ENCODE assay signal across 1 cellular context in the genomic region with DNA sequence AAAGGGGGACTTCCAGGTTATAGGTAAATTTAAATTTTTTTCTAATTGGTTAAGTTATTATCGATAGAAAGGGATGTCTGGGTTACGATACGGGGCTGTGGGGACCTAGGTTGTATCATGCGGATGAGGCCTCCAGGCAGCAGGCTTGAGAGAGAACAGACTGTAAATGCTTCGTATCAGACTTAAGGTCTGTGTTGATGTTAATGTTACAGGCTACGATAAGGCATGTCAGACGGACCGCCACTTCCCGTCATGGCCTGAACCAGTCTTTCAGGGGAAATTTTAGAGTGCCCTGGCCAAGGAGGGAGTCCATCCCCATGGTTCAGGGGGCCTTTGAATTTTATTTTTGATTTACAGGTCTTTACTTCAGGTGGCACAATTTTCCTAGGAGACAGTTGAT.
TF ChIP-seq lines count a peak whose summit lies in the region.

No MANE protein-coding gene starts in this region.

TF ChIP-seq in K562, 482 proteins besides CTCF, POLR2A, EP300 and RAD21 (continued from another document):
- TF ChIP-seq, protein P1, sequence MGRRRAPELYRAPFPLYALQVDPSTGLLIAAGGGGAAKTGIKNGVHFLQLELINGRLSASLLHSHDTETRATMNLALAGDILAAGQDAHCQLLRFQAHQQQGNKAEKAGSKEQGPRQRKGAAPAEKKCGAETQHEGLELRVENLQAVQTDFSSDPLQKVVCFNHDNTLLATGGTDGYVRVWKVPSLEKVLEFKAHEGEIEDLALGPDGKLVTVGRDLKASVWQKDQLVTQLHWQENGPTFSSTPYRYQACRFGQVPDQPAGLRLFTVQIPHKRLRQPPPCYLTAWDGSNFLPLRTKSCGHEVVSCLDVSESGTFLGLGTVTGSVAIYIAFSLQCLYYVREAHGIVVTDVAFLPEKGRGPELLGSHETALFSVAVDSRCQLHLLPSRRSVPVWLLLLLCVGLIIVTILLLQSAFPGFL (CRISPR knock-in tag; IDR thresholded peaks at IDR 0.05) = no peak
- TF ChIP-seq ARID1B (IDR thresholded peaks at IDR 0.05) (peak; percentile 35; the same call in 1 of the 2 replicates), NCOR1 (IDR thresholded peaks at IDR 0.05) (0 out of 2 replicates have a peak, but pooled peaks have one; percentile 10), U2AF2 (optimal IDR thresholded peaks at IDR 0.05; ENCODE audit: low read depth, low read length) (no peak), CBFA2T2 (conservative IDR thresholded peaks at IDR 0.05) (peak; percentile 56), MCM7 (IDR thresholded peaks at IDR 0.05) (no peak), ZFX (CRISPR knock-in tag; IDR thresholded peaks at IDR 0.05) (peak; percentile 14; the same call in 1 of the 2 replicates), TSC22D4 (tag; IDR thresholded peaks at IDR 0.05) (no peak), TAL1 (IDR thresholded peaks at IDR 0.05) (peak; percentile 49; the same call in 1 of the 2 replicates), SMAD4 (CRISPR knock-in tag; conservative IDR thresholded peaks at IDR 0.05) (peak; percentile 64), MAZ (CRISPR knock-in tag; conservative IDR thresholded peaks at IDR 0.05 in 1 of 2, IDR thresholded peaks at IDR 0.05 in 1 of 2) (0 out of 4 replicates have a peak, but pooled peaks of 1 of the 2 experiments have one; percentile 18), POU5F1 (IDR thresholded peaks at IDR 0.05; ENCODE audit: borderline replicate concordance, low read depth, low read length, partially characterized antibody) (no peak), PHF8 (IDR thresholded peaks at IDR 0.05; ENCODE audit: borderline replicate concordance, low read length) (no peak), ZNF175 (CRISPR knock-in tag; IDR thresholded peaks at IDR 0.05; ENCODE audit: low read depth) (0 out of 2 replicates have a peak, but pooled peaks have one; percentile 35), HNRNPUL1 (IDR thresholded peaks at IDR 0.05; ENCODE audit: low read length) (no peak), ETS2 (tag; IDR thresholded peaks at IDR 0.05; ENCODE audit: borderline replicate concordance, poor library complexity, severe bottlenecking) (no peak), CSDE1 (IDR thresholded peaks at IDR 0.05) (no peak), RBM22 (IDR thresholded peaks at IDR 0.05; ENCODE audit: low read depth, low read length, poor library complexity, severe bottlenecking) (no peak), ZNF764 (CRISPR knock-in tag; IDR thresholded peaks at IDR 0.05; ENCODE audit: low read depth) (no peak), NUFIP1 (IDR thresholded peaks at IDR 0.05; ENCODE audit: partially characterized antibody) (no peak), KLF16 (IDR thresholded peaks at IDR 0.05) (no peak), PTBP1 (IDR thresholded peaks at IDR 0.05; ENCODE audit: low read depth, low read length) (no peak), CBFA2T3 (IDR thresholded peaks at IDR 0.05) (peak; percentile 64), TEAD4 (IDR thresholded peaks at IDR 0.05; ENCODE audit: low read length) (peak; percentile 77), TEAD4 (CRISPR knock-in tag; IDR thresholded peaks at IDR 0.05; ENCODE audit: borderline replicate concordance) (no peak)
- TF ChIP-seq, protein P2, sequence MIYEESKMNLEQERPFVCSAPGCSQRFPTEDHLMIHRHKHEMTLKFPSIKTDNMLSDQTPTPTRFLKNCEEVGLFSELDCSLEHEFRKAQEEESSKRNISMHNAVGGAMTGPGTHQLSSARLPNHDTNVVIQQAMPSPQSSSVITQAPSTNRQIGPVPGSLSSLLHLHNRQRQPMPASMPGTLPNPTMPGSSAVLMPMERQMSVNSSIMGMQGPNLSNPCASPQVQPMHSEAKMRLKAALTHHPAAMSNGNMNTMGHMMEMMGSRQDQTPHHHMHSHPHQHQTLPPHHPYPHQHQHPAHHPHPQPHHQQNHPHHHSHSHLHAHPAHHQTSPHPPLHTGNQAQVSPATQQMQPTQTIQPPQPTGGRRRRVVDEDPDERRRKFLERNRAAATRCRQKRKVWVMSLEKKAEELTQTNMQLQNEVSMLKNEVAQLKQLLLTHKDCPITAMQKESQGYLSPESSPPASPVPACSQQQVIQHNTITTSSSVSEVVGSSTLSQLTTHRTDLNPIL (CRISPR knock-in tag; IDR thresholded peaks at IDR 0.05) = no peak
- TF ChIP-seq, protein P3, sequence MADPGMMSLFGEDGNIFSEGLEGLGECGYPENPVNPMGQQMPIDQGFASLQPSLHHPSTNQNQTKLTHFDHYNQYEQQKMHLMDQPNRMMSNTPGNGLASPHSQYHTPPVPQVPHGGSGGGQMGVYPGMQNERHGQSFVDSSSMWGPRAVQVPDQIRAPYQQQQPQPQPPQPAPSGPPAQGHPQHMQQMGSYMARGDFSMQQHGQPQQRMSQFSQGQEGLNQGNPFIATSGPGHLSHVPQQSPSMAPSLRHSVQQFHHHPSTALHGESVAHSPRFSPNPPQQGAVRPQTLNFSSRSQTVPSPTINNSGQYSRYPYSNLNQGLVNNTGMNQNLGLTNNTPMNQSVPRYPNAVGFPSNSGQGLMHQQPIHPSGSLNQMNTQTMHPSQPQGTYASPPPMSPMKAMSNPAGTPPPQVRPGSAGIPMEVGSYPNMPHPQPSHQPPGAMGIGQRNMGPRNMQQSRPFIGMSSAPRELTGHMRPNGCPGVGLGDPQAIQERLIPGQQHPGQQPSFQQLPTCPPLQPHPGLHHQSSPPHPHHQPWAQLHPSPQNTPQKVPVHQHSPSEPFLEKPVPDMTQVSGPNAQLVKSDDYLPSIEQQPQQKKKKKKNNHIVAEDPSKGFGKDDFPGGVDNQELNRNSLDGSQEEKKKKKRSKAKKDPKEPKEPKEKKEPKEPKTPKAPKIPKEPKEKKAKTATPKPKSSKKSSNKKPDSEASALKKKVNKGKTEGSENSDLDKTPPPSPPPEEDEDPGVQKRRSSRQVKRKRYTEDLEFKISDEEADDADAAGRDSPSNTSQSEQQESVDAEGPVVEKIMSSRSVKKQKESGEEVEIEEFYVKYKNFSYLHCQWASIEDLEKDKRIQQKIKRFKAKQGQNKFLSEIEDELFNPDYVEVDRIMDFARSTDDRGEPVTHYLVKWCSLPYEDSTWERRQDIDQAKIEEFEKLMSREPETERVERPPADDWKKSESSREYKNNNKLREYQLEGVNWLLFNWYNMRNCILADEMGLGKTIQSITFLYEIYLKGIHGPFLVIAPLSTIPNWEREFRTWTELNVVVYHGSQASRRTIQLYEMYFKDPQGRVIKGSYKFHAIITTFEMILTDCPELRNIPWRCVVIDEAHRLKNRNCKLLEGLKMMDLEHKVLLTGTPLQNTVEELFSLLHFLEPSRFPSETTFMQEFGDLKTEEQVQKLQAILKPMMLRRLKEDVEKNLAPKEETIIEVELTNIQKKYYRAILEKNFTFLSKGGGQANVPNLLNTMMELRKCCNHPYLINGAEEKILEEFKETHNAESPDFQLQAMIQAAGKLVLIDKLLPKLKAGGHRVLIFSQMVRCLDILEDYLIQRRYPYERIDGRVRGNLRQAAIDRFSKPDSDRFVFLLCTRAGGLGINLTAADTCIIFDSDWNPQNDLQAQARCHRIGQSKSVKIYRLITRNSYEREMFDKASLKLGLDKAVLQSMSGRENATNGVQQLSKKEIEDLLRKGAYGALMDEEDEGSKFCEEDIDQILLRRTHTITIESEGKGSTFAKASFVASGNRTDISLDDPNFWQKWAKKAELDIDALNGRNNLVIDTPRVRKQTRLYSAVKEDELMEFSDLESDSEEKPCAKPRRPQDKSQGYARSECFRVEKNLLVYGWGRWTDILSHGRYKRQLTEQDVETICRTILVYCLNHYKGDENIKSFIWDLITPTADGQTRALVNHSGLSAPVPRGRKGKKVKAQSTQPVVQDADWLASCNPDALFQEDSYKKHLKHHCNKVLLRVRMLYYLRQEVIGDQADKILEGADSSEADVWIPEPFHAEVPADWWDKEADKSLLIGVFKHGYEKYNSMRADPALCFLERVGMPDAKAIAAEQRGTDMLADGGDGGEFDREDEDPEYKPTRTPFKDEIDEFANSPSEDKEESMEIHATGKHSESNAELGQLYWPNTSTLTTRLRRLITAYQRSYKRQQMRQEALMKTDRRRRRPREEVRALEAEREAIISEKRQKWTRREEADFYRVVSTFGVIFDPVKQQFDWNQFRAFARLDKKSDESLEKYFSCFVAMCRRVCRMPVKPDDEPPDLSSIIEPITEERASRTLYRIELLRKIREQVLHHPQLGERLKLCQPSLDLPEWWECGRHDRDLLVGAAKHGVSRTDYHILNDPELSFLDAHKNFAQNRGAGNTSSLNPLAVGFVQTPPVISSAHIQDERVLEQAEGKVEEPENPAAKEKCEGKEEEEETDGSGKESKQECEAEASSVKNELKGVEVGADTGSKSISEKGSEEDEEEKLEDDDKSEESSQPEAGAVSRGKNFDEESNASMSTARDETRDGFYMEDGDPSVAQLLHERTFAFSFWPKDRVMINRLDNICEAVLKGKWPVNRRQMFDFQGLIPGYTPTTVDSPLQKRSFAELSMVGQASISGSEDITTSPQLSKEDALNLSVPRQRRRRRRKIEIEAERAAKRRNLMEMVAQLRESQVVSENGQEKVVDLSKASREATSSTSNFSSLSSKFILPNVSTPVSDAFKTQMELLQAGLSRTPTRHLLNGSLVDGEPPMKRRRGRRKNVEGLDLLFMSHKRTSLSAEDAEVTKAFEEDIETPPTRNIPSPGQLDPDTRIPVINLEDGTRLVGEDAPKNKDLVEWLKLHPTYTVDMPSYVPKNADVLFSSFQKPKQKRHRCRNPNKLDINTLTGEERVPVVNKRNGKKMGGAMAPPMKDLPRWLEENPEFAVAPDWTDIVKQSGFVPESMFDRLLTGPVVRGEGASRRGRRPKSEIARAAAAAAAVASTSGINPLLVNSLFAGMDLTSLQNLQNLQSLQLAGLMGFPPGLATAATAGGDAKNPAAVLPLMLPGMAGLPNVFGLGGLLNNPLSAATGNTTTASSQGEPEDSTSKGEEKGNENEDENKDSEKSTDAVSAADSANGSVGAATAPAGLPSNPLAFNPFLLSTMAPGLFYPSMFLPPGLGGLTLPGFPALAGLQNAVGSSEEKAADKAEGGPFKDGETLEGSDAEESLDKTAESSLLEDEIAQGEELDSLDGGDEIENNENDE (IDR thresholded peaks at IDR 0.05; ENCODE audit: low read depth, low read length) = no peak
- TF ChIP-seq, protein P4, sequence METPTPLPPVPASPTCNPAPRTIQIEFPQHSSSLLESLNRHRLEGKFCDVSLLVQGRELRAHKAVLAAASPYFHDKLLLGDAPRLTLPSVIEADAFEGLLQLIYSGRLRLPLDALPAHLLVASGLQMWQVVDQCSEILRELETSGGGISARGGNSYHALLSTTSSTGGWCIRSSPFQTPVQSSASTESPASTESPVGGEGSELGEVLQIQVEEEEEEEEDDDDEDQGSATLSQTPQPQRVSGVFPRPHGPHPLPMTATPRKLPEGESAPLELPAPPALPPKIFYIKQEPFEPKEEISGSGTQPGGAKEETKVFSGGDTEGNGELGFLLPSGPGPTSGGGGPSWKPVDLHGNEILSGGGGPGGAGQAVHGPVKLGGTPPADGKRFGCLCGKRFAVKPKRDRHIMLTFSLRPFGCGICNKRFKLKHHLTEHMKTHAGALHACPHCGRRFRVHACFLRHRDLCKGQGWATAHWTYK (CRISPR knock-in tag; IDR thresholded peaks at IDR 0.05) = 0 out of 2 replicates have a peak, but pooled peaks have one; percentile 49
